9 cellular contexts compared by ENCODE assay signal in genomic region chr2:173940208-173941020, GRCh38. TPM values are rescaled to one million over a fixed set of nuclear protein-coding genes. Genes with fewer than 3 reads are reported as not detected.
DNase-seq lines count a peak whose midpoint lies in the region; ATAC-seq and TF ChIP-seq lines count a peak whose summit lies in the region.
"Had no signal": no experiment of that assay in that cellular context is flagged by ENCODE, and none has a peak within 500 bp of the region (broad histone marks: within the 10 kb centered on the region; RNA-seq: fewer than 3 reads in every experiment).

No MANE protein-coding gene starts in this region.

- no peaks in the 10 kb centered on the region for H3K27me3 Mint-ChIP-seq in naive thymus-derived CD4-positive, alpha-beta T cell

- H3K36me3 ChIP-seq in Panc1 (ENCODE audit: control insufficient read depth, insufficient read depth, low read length): no peaks in the 10 kb centered on the region
- H3K36me3 ChIP-seq in naive thymus-derived CD4-positive, alpha-beta T cell (ENCODE audit: control insufficient read depth in 2 of 3, insufficient read depth in 3 of 3, low read length in 3 of 3): no peaks in the 10 kb centered on the region
- H3K36me3 ChIP-seq in heart right ventricle: peaks cover 0 to 3% (median 0%) of the 10 kb centered on the region in 9 donors

- POLR2A ChIA-PET in Panc1 (lab: Charles Lee): no interaction called here
- POLR2A ChIA-PET in naive thymus-derived CD4-positive, alpha-beta T cell (lab: Charles Lee): interaction anchor here (0.6 kb wide), 1 partner anchor 13 kb away, joined by 3 read pairs; no protein-coding TSS in a partner anchor

- intact Hi-C loops in Panc1 (cut with micrococcal nuclease; ENCODE audit: unreplicated experiment): no loop called here
- intact Hi-C loops in naive thymus-derived CD4-positive, alpha-beta T cell (cut with micrococcal nuclease): no loop called here
- intact Hi-C loops in heart right ventricle (cut with DNase I): no loop called here

- TF ChIP-seq CTCF in Panc1 (IDR thresholded peaks at IDR 0.05) (no peak), heart right ventricle (IDR thresholded peaks at IDR 0.05) (no peak)

- peak overlapping the region in 8 of 10 donors; percentile 13 to 67 (median 54) for H3K4me3 Mint-ChIP-seq in naive thymus-derived CD4-positive, alpha-beta T cell

- CTCF ChIA-PET in Panc1 (lab: Charles Lee): no interaction called here
- CTCF ChIA-PET in naive thymus-derived CD4-positive, alpha-beta T cell (lab: Charles Lee): interaction anchor here (0.6 kb wide), 1 partner anchor 824 kb away, joined by 5 read pairs; no protein-coding TSS in a partner anchor

- in situ Hi-C loops in Panc1 (cut with HindIII; ENCODE audit: low pct_unique_long_range_greater_than_20kb, low sequenced_read_pairs): no loop called here

- H3K9me3 ChIP-seq in Panc1 (ENCODE audit: control insufficient read depth, insufficient read depth, low read depth, low read length): no peaks in the 10 kb centered on the region
- no peaks in the 10 kb centered on the region for H3K9me3 ChIP-seq in naive thymus-derived CD4-positive, alpha-beta T cell (ENCODE audit: control insufficient read depth in 2 of 3, low read length in 3 of 3)
- H3K9me3 ChIP-seq in heart right ventricle: no peaks in the 10 kb centered on the region

- BruUV-seq in Panc1 (replicated peaks; lab: Mats Ljungman, UMichigan): no TSS peak

- H3K27me3 ChIP-seq in Panc1 (ENCODE audit: control insufficient read depth, insufficient read depth, low read length) (no peaks in the 10 kb centered on the region), heart right ventricle (no peaks in the 10 kb centered on the region)
- no peaks in the 10 kb centered on the region for H3K27me3 ChIP-seq in naive thymus-derived CD4-positive, alpha-beta T cell (ENCODE audit: control insufficient read depth in 2 of 2, insufficient read depth in 2 of 2, low read length in 2 of 2)

- WGBS in heart right ventricle, 2 donors: 91 to 94% methylated on average over 5 of the region's 5 CpGs

- H3K4me3 ChIP-seq in Panc1 (ENCODE audit: low read depth in 2 of 2, low read length in 2 of 2) (no peak overlapping the region), heart right ventricle (no peak overlapping the region)
- H3K4me3 ChIP-seq in naive thymus-derived CD4-positive, alpha-beta T cell (ENCODE audit: low read length): no peak overlapping the region

- H3K36me3 Mint-ChIP-seq in naive thymus-derived CD4-positive, alpha-beta T cell: peaks cover 0 to 19% (median 12%) of the 10 kb centered on the region in 5 donors

- peak; percentile 27 for DNase-seq in NCI-H2171 treated with DMSO at 0.1 percent for 48 hours (lab: John Stamatoyannopoulos, UW)
- no peak for DNase-seq in NCI-H2171 (lab: John Stamatoyannopoulos, UW)
- no peak for DNase-seq in Panc1 (ENCODE audit: low read depth, low spot score)
- DNase-seq in naive thymus-derived CD4-positive, alpha-beta T cell: no peak
- no peak for DNase-seq in Kasumi-1 (lab: John Stamatoyannopoulos, UW)
- DNase-seq in NCI-H748 treated with DMSO at 0.1 percent for 48 hours (lab: John Stamatoyannopoulos, UW): no peak
- no peak for DNase-seq in heart right ventricle
- DNase-seq: NCI-H526 treated with DMSO at 0.1 percent for 48 hours had no signal

- peaks cover 37% of the 10 kb centered on the region for H3K4me1 ChIP-seq in Panc1 (ENCODE audit: control insufficient read depth, insufficient read depth, low read length)
- H3K4me1 ChIP-seq in naive thymus-derived CD4-positive, alpha-beta T cell (ENCODE audit: control insufficient read depth in 2 of 2, insufficient read depth in 2 of 2, low read length in 2 of 2): peaks cover 42 to 60% of the 10 kb centered on the region in 2 donors
- peaks cover 4 to 96% (median 71%) of the 10 kb centered on the region in 9 donors for H3K4me1 ChIP-seq in heart right ventricle

- peak overlapping the region in 7 of 9 donors; percentile 0 to 88 (median 48) for H3K27ac Mint-ChIP-seq in naive thymus-derived CD4-positive, alpha-beta T cell

- no peak overlapping the region for H3K27ac ChIP-seq in Panc1 (ENCODE audit: low read length)
- no peak overlapping the region for H3K27ac ChIP-seq in naive thymus-derived CD4-positive, alpha-beta T cell (ENCODE audit: low read depth, low read length)
- peak overlapping the region in 1 of 10 donors; percentile 36 for H3K27ac ChIP-seq in heart right ventricle

- H3K4me1 Mint-ChIP-seq in naive thymus-derived CD4-positive, alpha-beta T cell: peaks cover 5 to 66% (median 54%) of the 10 kb centered on the region in 7 donors

- ATAC-seq in GM18867 (IDR thresholded peaks at IDR 0.05; ENCODE audit: unreplicated experiment) (peak; percentile 52), Panc1 (peak; percentile 54), heart right ventricle (no peak)
- ATAC-seq in naive thymus-derived CD4-positive, alpha-beta T cell: no peak

- H3K9me3 Mint-ChIP-seq in naive thymus-derived CD4-positive, alpha-beta T cell: no peaks in the 10 kb centered on the region

RNA-seq across cellular contexts. Expression of gene SP3, which starts 24.8 kb away (rescaled TPM):
- total RNA-seq in Panc1 (2021; ENCODE audit: unreplicated experiment): 80.2 TPM
- 40.3 TPM for polyA plus RNA-seq in Panc1 (2012; ENCODE audit: insufficient read length)
- total RNA-seq in naive thymus-derived CD4-positive, alpha-beta T cell: 100 to 1,000 TPM; 108 to 158 (median 131) TPM
- polyA plus RNA-seq in naive thymus-derived CD4-positive, alpha-beta T cell: 100 to 1,000 TPM in 1 of 2 donors, 10 to 100 TPM in 1; 82.6 to 108 TPM
- 10 to 100 TPM; 36.4 to 45.7 (median 41.0) TPM for total RNA-seq in heart right ventricle
- polyA plus RNA-seq in heart right ventricle: 10 to 100 TPM in 1 of 2 donors, 1 to 10 TPM in 1; 8.6 to 11.6 TPM

Comparison
In these comparisons a context has a peak if more than half of its experiments do, and no peak if none do; other contexts are left out.
1. ATAC-seq: peak in GM18867 (single experiment) and Panc1 (single experiment); none in naive thymus-derived CD4-positive, alpha-beta T cell (single experiment) and heart right ventricle (0 of 8).